In the genomic region with DNA sequence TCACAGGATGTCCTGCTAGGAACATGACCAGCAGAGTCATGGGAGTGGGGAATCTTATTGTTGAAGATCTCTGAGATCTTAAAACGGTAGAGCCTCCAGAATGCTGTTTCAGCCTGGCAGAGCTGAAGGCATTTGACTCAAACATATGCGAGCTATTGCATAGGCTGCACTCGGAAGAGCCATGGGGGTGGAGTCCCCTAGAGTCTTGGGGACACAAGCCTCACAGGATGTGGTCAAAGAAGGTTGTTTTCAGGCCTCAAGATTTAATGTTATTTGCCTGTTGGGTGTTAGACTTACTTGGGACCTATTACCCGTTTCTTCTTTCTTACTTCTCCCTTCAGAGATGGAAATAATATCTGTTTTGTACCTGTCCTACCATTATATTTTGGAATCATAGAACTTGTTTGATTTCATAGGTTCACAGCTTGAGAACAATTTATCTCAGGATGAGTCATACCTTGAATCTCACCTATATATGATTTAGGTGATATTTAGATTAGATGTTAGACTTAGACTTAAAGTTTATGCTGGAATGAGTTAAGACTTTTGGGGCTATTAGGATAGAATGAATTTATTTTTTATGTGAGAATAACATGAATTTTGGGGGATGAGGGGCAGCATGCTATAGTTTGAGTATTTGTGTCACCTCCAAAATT, we compare ENCODE assay signal across 8 cellular contexts.
DNase-seq lines count a peak whose midpoint lies in the region; ATAC-seq and TF ChIP-seq lines count a peak whose summit lies in the region.

No MANE protein-coding gene starts in this region.

- H3K9me3 Mint-ChIP-seq in activated naive CD8-positive, alpha-beta T cell treated with anti-CD3 and anti-CD28 coated beads for 36 hours = peaks cover 2% of the 10 kb centered on the region

- H3K36me3 Mint-ChIP-seq in activated naive CD8-positive, alpha-beta T cell treated with anti-CD3 and anti-CD28 coated beads for 36 hours = peaks cover 15% of the 10 kb centered on the region

- no peaks in the 10 kb centered on the region for H3K27me3 Mint-ChIP-seq in activated naive CD8-positive, alpha-beta T cell treated with anti-CD3 and anti-CD28 coated beads for 36 hours

- H3F3A ChIP-seq in MM.1S (ENCODE audit: insufficient read depth, low read length) = no peaks in the 10 kb centered on the region

- H3K4me1 ChIP-seq in MM.1S (ENCODE audit: low read length) = peaks cover 15% of the 10 kb centered on the region; the same call in 1 of the 2 replicates

- peak overlapping the region; percentile 85 for H3K27ac Mint-ChIP-seq in activated naive CD8-positive, alpha-beta T cell treated with anti-CD3 and anti-CD28 coated beads for 36 hours

- peak overlapping the region; percentile 9 for H3K4me3 Mint-ChIP-seq in activated naive CD8-positive, alpha-beta T cell treated with anti-CD3 and anti-CD28 coated beads for 36 hours

- no peak for TF ChIP-seq CTCF in MM.1S (IDR thresholded peaks at IDR 0.05; ENCODE audit: low read length)

- H3K27ac ChIP-seq in MM.1S (ENCODE audit: low read length) = peak overlapping the region; percentile 18; the same call in 1 of the 2 replicates

- intact Hi-C loops in posterior vena cava (cut with DNase I) = no loop called here

- H3K4me3 ChIP-seq in MM.1S (ENCODE audit: low read length) = no peak overlapping the region

- no peaks in the 10 kb centered on the region for H3K27me3 ChIP-seq in MM.1S (replicated peaks; ENCODE audit: insufficient read depth, low read length)

- H3K4me1 Mint-ChIP-seq in activated naive CD8-positive, alpha-beta T cell treated with anti-CD3 and anti-CD28 coated beads for 36 hours = peaks cover 53% of the 10 kb centered on the region

- no peaks in the 10 kb centered on the region for H3K9me2 ChIP-seq in MM.1S (replicated peaks; ENCODE audit: insufficient read depth, low read length)

- H2AFZ ChIP-seq in MM.1S (ENCODE audit: low read length) = peak overlapping the region; percentile 3; the same call in 1 of the 2 replicates

- ATAC-seq in GM18499 (IDR thresholded peaks at IDR 0.05; ENCODE audit: insufficient read depth, unreplicated experiment) (peak; percentile 79), GM21717 (IDR thresholded peaks at IDR 0.05; ENCODE audit: unreplicated experiment) (peak; percentile 91)

- no peak overlapping the region for H3K9ac ChIP-seq in MM.1S (ENCODE audit: low read length)

- H3K4me2 ChIP-seq in MM.1S (ENCODE audit: low read depth, low read length) = peak overlapping the region; percentile 21; the same call in 1 of the 2 replicates

- DNase-seq in MM.1S (peak; percentile 83), DMS153 (lab: John Stamatoyannopoulos, UW) (no peak), hypothalamus (lab: John Stamatoyannopoulos, UW) (no peak), posterior vena cava (ENCODE audit: low spot score) (no peak), NCI-H774 (lab: John Stamatoyannopoulos, UW) (no peak)
- peak; percentile 48 for DNase-seq in activated naive CD8-positive, alpha-beta T cell treated with anti-CD3 and anti-CD28 coated beads for 36 hours

- H3K36me3 ChIP-seq in MM.1S (replicated peaks; ENCODE audit: insufficient read depth, low read length) = no peaks in the 10 kb centered on the region

- H3K79me2 ChIP-seq in MM.1S (ENCODE audit: low read length) = no peaks in the 10 kb centered on the region

- H4K20me1 ChIP-seq in MM.1S (ENCODE audit: insufficient read depth, low read length) = no peaks in the 10 kb centered on the region

- H3K9me3 ChIP-seq in MM.1S (replicated peaks; ENCODE audit: insufficient read depth, low read length) = no peaks in the 10 kb centered on the region

Comparison
In these comparisons a context has a peak if more than half of its experiments do, and no peak if none do; other contexts are left out.
1. DNase-seq: peak in MM.1S (single experiment) and activated naive CD8-positive, alpha-beta T cell treated with anti-CD3 and anti-CD28 coated beads for 36 hours (single experiment); none in DMS153 (single experiment), hypothalamus (0 of 51), posterior vena cava (single experiment) and NCI-H774 (single experiment).